In genomic region chr18:9570255-9570654, GRCh38 we compare ENCODE assay signal across 23 cellular contexts.
"Had no signal": no experiment of that assay in that cellular context is flagged by ENCODE, and none has a peak within 500 bp of the region (broad histone marks: within the 10 kb centered on the region; RNA-seq: fewer than 3 reads in every experiment).

No MANE protein-coding gene starts in this region.

- H3K27ac Mint-ChIP-seq: activated CD8-positive, alpha-beta T cell treated with anti-CD3 and anti-CD28 coated beads, Interleukin-2, amount 10 ng/mL, durations not matched to agents 7 days and 5 days; activated naive CD4-positive, alpha-beta T cell treated with anti-CD3 and anti-CD28 coated beads, Interleukin-2, amount 50 U/mL, for 24 hours; brain had no signal

- H3K4me1 ChIP-seq: spleen had no signal

- H3K27me3 ChIP-seq: dorsolateral prefrontal cortex, heart right ventricle, spleen, thyroid gland had no signal

- H3K9me3 Mint-ChIP-seq: activated naive CD4-positive, alpha-beta T cell treated with anti-CD3 and anti-CD28 coated beads, Interleukin-2, amount 50 U/mL, for 24 hours; brain had no signal

- DNase-seq: activated CD4-positive, alpha-beta T cell treated with anti-CD3 and anti-CD28 coated beads for 1 hour; activated CD4-positive, alpha-beta T cell treated with anti-CD3 and anti-CD28 coated beads, Interleukin-2, amount 50 U/mL, for 1 hour; activated CD8-positive, alpha-beta T cell treated with anti-CD3 and anti-CD28 coated beads, Interleukin-2, amount 10 ng/mL, durations not matched to agents 7 days and 5 days; activated gamma-delta T cell treated with Interleukin-2 at 50 U/mL for 16 hours; aorta; caudate nucleus; dorsolateral prefrontal cortex; foreskin fibroblast; heart right ventricle; kidney; left ventricle myocardium inferior; nucleus accumbens; retina; spleen; stimulated activated CD4-positive, alpha-beta T cell treated with anti-CD3 and anti-CD28 coated beads, Interleukin-4, amount 100 ng/mL, for 24 hours; stimulated activated naive CD4-positive, alpha-beta T cell treated with Interleukin-2 at 50 U/mL for 16 hours; T-helper 1 cell; thyroid gland; WERI-Rb-1 had no signal

- H3K4me3 ChIP-seq: dorsolateral prefrontal cortex, heart right ventricle, left ventricle myocardium inferior, spleen, thyroid gland had no signal

- H3K9me3 ChIP-seq: heart right ventricle, left ventricle myocardium inferior, spleen, thyroid gland had no signal

- H3K4me3 Mint-ChIP-seq: activated CD8-positive, alpha-beta T cell treated with anti-CD3 and anti-CD28 coated beads, Interleukin-2, amount 10 ng/mL, durations not matched to agents 7 days and 5 days; activated naive CD4-positive, alpha-beta T cell treated with anti-CD3 and anti-CD28 coated beads, Interleukin-2, amount 50 U/mL, for 24 hours; brain had no signal

- H3K27ac ChIP-seq: epithelial cell of prostate, heart right ventricle, left ventricle myocardium inferior, spleen, thyroid gland, WERI-Rb-1 had no signal

- FAIRE-seq: TTC549 had no signal

- H3K27me3 Mint-ChIP-seq: activated naive CD4-positive, alpha-beta T cell treated with anti-CD3 and anti-CD28 coated beads, Interleukin-2, amount 50 U/mL, for 24 hours; brain had no signal

- ATAC-seq: activated CD8-positive, alpha-beta T cell treated with anti-CD3 and anti-CD28 coated beads, Interleukin-2, amount 10 ng/mL, durations not matched to agents 7 days and 5 days; heart right ventricle had no signal

- H3K4me1 Mint-ChIP-seq: activated naive CD4-positive, alpha-beta T cell treated with anti-CD3 and anti-CD28 coated beads, Interleukin-2, amount 50 U/mL, for 24 hours had no signal
